Comparison of ENCODE assay signal across 8 cellular contexts in the genomic region with DNA sequence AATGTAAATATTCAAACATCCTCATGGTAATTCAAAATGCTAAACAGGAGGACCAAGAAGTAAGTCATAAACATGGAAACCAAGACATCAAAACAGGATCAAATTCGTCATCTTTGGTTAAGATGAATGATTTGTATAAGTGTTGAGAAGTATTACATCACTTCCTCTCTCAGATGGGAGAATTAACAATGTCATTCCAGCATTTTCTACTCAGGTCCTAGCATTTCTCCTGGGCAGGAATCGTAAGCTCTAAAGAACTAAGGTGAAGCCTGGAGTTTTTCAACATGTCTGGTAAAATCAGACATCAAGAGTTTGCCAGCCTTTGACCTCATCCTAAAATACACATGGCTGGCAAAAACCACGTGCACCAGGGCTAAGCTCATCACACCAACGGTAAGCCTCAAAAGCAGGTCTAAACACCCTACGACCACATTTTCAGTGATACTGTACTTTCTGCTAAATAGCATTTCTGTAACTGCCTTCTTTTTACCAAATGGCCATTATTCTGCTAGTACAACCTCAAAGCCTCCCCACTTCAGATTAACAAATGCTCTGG. TPM values are rescaled to one million over a fixed set of nuclear protein-coding genes. Genes with fewer than 3 reads are reported as not detected.
DNase-seq lines count a peak whose midpoint lies in the region; ATAC-seq, FAIRE-seq and TF ChIP-seq lines count a peak whose summit lies in the region.

No MANE protein-coding gene starts in this region.

- H3K9me3 ChIP-seq in BLaER1, result no peaks in the 10 kb centered on the region
- no peaks in the 10 kb centered on the region for H3K9me3 ChIP-seq in HUES6 (ENCODE audit: control insufficient read depth, insufficient read depth, low read depth, low read length)
- no peaks in the 10 kb centered on the region for H3K9me3 ChIP-seq in body of pancreas
- no peaks in the 10 kb centered on the region for H3K9me3 ChIP-seq in muscle layer of duodenum (ENCODE audit: control insufficient read depth in 1 of 2, low read length in 2 of 2)
- H3K9me3 ChIP-seq in pancreas, result no peaks in the 10 kb centered on the region

- WGBS in body of pancreas, 2 donors, result 57 to 67% methylated on average over 5 of the region's 5 CpGs
- 62 to 64% methylated on average over 5 of the region's 5 CpGs for whole genome bisulfite sequencing in pancreas, 2 donors

- H3K27ac ChIP-seq in BLaER1, result peak overlapping the region; percentile 39; the same call in 1 of the 2 replicates
- peak overlapping the region; percentile 29; the same call in 1 of the 2 replicates for H3K27ac ChIP-seq in HUES6 (ENCODE audit: low read depth, low read length)
- peak overlapping the region in 3 of 4 donors; percentile 22 to 63 (median 45) for H3K27ac ChIP-seq in body of pancreas
- peak overlapping the region; percentile 69 for H3K27ac ChIP-seq in muscle layer of duodenum (ENCODE audit: low read length)
- peak overlapping the region in 1 of 4 donors; percentile 67 for H3K27ac ChIP-seq in pancreas

- no peak for FAIRE-seq in pancreas (lab: Jason Lieb, UNC)

- H3K36me3 ChIP-seq in BLaER1 (peaks cover 24% of the 10 kb centered on the region), HUES6 (ENCODE audit: control insufficient read depth, insufficient read depth, low read length) (peaks cover 4% of the 10 kb centered on the region; the same call in 1 of the 2 replicates), body of pancreas (replicated peaks in 1 of 2; ENCODE audit: insufficient read depth in 1 of 2, low read depth in 2 of 2) (no peaks in the 10 kb centered on the region), muscle layer of duodenum (ENCODE audit: control insufficient read depth in 1 of 2, insufficient read depth in 2 of 2, low read length in 2 of 2) (no peaks in the 10 kb centered on the region), pancreas (no peaks in the 10 kb centered on the region)

- H3K4me3 ChIP-seq in BLaER1, result no peak overlapping the region
- H3K4me3 ChIP-seq in HUES6 (ENCODE audit: low read depth, low read length), result no peak overlapping the region
- H3K4me3 ChIP-seq in body of pancreas, result no peak overlapping the region
- peak overlapping the region in 1 of 2 donors; percentile 35 for H3K4me3 ChIP-seq in muscle layer of duodenum (ENCODE audit: low read depth in 1 of 2, low read length in 2 of 2)
- no peak overlapping the region for H3K4me3 ChIP-seq in pancreas

- H3K4me1 ChIP-seq in BLaER1 (peaks cover 97% of the 10 kb centered on the region), HUES6 (ENCODE audit: control insufficient read depth, insufficient read depth, low read length) (peaks cover 90% of the 10 kb centered on the region), body of pancreas (peaks cover 71% of the 10 kb centered on the region), muscle layer of duodenum (ENCODE audit: control insufficient read depth in 1 of 2, insufficient read depth in 2 of 2, low read length in 2 of 2) (peaks cover 53 to 71% of the 10 kb centered on the region in 2 donors), pancreas (peaks cover 26 to 57% (median 30%) of the 10 kb centered on the region in 3 donors)

- H3K27me3 ChIP-seq in BLaER1 (no peaks in the 10 kb centered on the region), HUES6 (ENCODE audit: control insufficient read depth, insufficient read depth, low read length) (no peaks in the 10 kb centered on the region), body of pancreas (no peaks in the 10 kb centered on the region), muscle layer of duodenum (ENCODE audit: low read depth, low read length) (no peaks in the 10 kb centered on the region), pancreas (no peaks in the 10 kb centered on the region)

- ATAC-seq in body of pancreas, result no peak
- ATAC-seq in GM18907 (IDR thresholded peaks at IDR 0.05; ENCODE audit: unreplicated experiment), result no peak
- no peak for ATAC-seq in pancreas

- peak overlapping the region; percentile 92 for H3K4me2 ChIP-seq in BLaER1

- peaks cover 100% of the 10 kb centered on the region for H4K20me1 ChIP-seq in BLaER1

- DNase-seq in body of pancreas (no peak), NCI-H345 treated with DMSO at 0.1 percent for 48 hours (lab: John Stamatoyannopoulos, UW; ENCODE audit: unreplicated experiment) (no peak), NCI-H69 (lab: John Stamatoyannopoulos, UW) (no peak), pancreas (no peak)

- intact Hi-C loops in body of pancreas (cut with DNase I), result no loop called here
- intact Hi-C loops in pancreas (cut with DNase I), result no loop called here

- TF ChIP-seq CTCF in body of pancreas (IDR thresholded peaks at IDR 0.05) (no peak), pancreas (IDR thresholded peaks at IDR 0.05) (no peak)

- peak overlapping the region; percentile 23; the same call in 1 of the 2 replicates for H3K9ac ChIP-seq in BLaER1
- H3K9ac ChIP-seq in HUES6 (ENCODE audit: low read length), result peak overlapping the region; percentile 53

- no peak for TF ChIP-seq POLR2A in body of pancreas (IDR thresholded peaks at IDR 0.05)

RNA-seq across cellular contexts. Expression of a gene that starts 24.8 kb away (rescaled TPM):
- total RNA-seq in body of pancreas, result 10 to 100 TPM; 62.0 to 90.0 TPM
- 10 to 100 TPM; 27.6 to 42.2 (median 34.7) TPM for total RNA-seq in pancreas
- polyA plus RNA-seq in pancreas, result 10 to 100 TPM; 29.1 to 39.9 TPM

RNA-seq across cellular contexts. Expression of a gene that starts 39.1 kb away (rescaled TPM):
- total RNA-seq in body of pancreas, result 10 to 100 TPM; 18.7 to 38.6 TPM
- 10 to 100 TPM; 10.5 to 23.2 (median 14.0) TPM for total RNA-seq in pancreas
- 10 to 100 TPM; 62.9 to 77.2 TPM for polyA plus RNA-seq in pancreas

RNA-seq across cellular contexts. Expression of a gene that starts 48.4 kb away (rescaled TPM):
- 10 to 100 TPM; 12.5 to 15.3 TPM for total RNA-seq in body of pancreas
- 1 to 10 TPM; 2.9 to 5.6 (median 4.6) TPM for total RNA-seq in pancreas
- 10 to 100 TPM in 1 of 2 donors, 1 to 10 TPM in 1; 4.0 to 10.1 TPM for polyA plus RNA-seq in pancreas

RNA-seq across cellular contexts. Expression of a gene that starts 49.5 kb away (rescaled TPM):
- 10 to 100 TPM; 31.6 to 79.1 TPM for total RNA-seq in body of pancreas
- total RNA-seq in pancreas, result 100 to 1,000 TPM in 1 of 6 donors, 10 to 100 TPM in 5; 58.0 to 104 (median 82.0) TPM
- polyA plus RNA-seq in pancreas, result 100 to 1,000 TPM; 161 to 209 TPM
